Comparison of ENCODE assay signal across 20 cellular contexts in genomic region chr12:108327621-108328371, GRCh38. TPM values are rescaled to one million over a fixed set of nuclear protein-coding genes. Genes with fewer than 3 reads are reported as not detected.
DNase-seq lines count a peak whose midpoint lies in the region; ATAC-seq and TF ChIP-seq lines count a peak whose summit lies in the region.
"Had no signal": no experiment of that assay in that cellular context is flagged by ENCODE, and none has a peak within 500 bp of the region (broad histone marks: within the 10 kb centered on the region; RNA-seq: fewer than 3 reads in every experiment).

No MANE protein-coding gene starts in this region.

- H3K27me3 ChIP-seq in right cardiac atrium (ENCODE audit: control insufficient read depth, insufficient read depth) (no peaks in the 10 kb centered on the region), uterus (no peaks in the 10 kb centered on the region)
- H3K27me3 ChIP-seq: brain microvascular endothelial cell had no signal

- H3K9me3 ChIP-seq in right cardiac atrium (ENCODE audit: control insufficient read depth, low read length) (no peaks in the 10 kb centered on the region), uterus (no peaks in the 10 kb centered on the region)

- ATAC-seq in right cardiac atrium (peak; percentile 89), sciatic nerve (peak; percentile 40)
- ATAC-seq: left colon had no signal

- H3K36me3 ChIP-seq in uterus: no peaks in the 10 kb centered on the region
- H3K36me3 ChIP-seq: brain microvascular endothelial cell had no signal

- TF ChIP-seq CTCF in coronary artery (IDR thresholded peaks at IDR 0.05) (no peak), uterus (IDR thresholded peaks at IDR 0.05) (no peak), foreskin fibroblast (IDR thresholded peaks at IDR 0.05; ENCODE audit: low read depth, low read length) (no peak)

- DNase-seq in coronary artery (ENCODE audit: low spot score) (no peak), right cardiac atrium (peak; percentile 70 to 86 (median 76)), sciatic nerve (ENCODE audit: low spot score) (no peak), uterus (no peak), NOMO-1 treated with DMSO at 0.1 percent for 48 hours (lab: John Stamatoyannopoulos, UW; ENCODE audit: unreplicated experiment) (no peak), foreskin fibroblast (no peak)
- no peak for DNase-seq in activated effector memory CD4-positive, alpha-beta T cell treated with Interleukin-2 at 50 U/mL for 16 hours
- DNase-seq: activated CD4-positive, alpha-beta T cell treated with anti-CD3 and anti-CD28 coated beads for 1 hour; brain microvascular endothelial cell; foreskin melanocyte; Kasumi-1; left colon; NCI-H1092 treated with DMSO at 0.1 percent for 48 hours; NCI-H2107; NCI-H524; stimulated activated CD4-positive, alpha-beta T cell treated with anti-CD3 and anti-CD28 coated beads, Interleukin-2, amount 100 ng/mL, for 48 hours; SW 1271 had no signal

- H3K4me3 ChIP-seq in coronary artery (no peak overlapping the region), right cardiac atrium (ENCODE audit: low read length) (no peak overlapping the region), uterus (no peak overlapping the region), foreskin fibroblast (ENCODE audit: low read depth in 1 of 2, low read length in 2 of 2) (no peak overlapping the region)

- no peak for TF ChIP-seq POLR2A in uterus (IDR thresholded peaks at IDR 0.05)

- intact Hi-C loops in right cardiac atrium (cut with DNase I) (no loop called here), sciatic nerve (cut with DNase I) (no loop called here), uterus (cut with DNase I; ENCODE audit: low total_unique reads) (no loop called here)

- H3K27ac ChIP-seq in coronary artery: peak overlapping the region; percentile 70 to 85
- H3K27ac ChIP-seq in right cardiac atrium (ENCODE audit: low read length): peak overlapping the region; percentile 72
- peak overlapping the region; percentile 53 to 59 for H3K27ac ChIP-seq in uterus
- H3K27ac ChIP-seq: brain microvascular endothelial cell, epithelial cell of prostate, RWPE1 had no signal

- WGBS in right cardiac atrium: 46% methylated on average over 16 of the region's 16 CpGs

- peaks cover 12% of the 10 kb centered on the region for H3K4me1 ChIP-seq in right cardiac atrium (ENCODE audit: control insufficient read depth, insufficient read depth, low read length)
- H3K4me1 ChIP-seq in uterus: no peaks in the 10 kb centered on the region

RNA-seq across cellular contexts. Expression of gene CMKLR1, which starts 11.3 kb away (rescaled TPM):
- total RNA-seq in right cardiac atrium: 10 to 100 TPM in 2 of 4 donors, 1 to 10 TPM in 2; 7.2 to 17.9 (median 9.2) TPM
- 1.6 TPM for polyA plus RNA-seq in right cardiac atrium
- 20.6 TPM for total RNA-seq in sciatic nerve
- total RNA-seq in uterus: 10 to 100 TPM in 2 of 4 donors, 1 to 10 TPM in 2; 8.2 to 27.1 (median 11.5) TPM
- total RNA-seq: activated T-helper 1 cell treated with anti-CD3 and anti-CD28 coated beads, Interleukin-12 subunit alpha, Interleukin-12 subunit beta, Interleukin-2, Interleukin-4 antibody, amounts not matched to agents 30 ng/mL and 10 ng/mL and 1 ng/mL, durations not matched to agents 14 hours and 24 hours and 36 hours had no signal

Comparison
In these comparisons a context has a peak if more than half of its experiments do, and no peak if none do; other contexts are left out.
1. DNase-seq: peak in right cardiac atrium (3 of 3); none in coronary artery (single experiment), sciatic nerve (single experiment), uterus (0 of 2), NOMO-1 treated with DMSO at 0.1 percent for 48 hours (single experiment), foreskin fibroblast (0 of 2) and activated effector memory CD4-positive, alpha-beta T cell treated with Interleukin-2 at 50 U/mL for 16 hours (single experiment).
2. Peak in every context shown above with its lines, with median percentiles within 50 percentile points of each other: H3K27ac ChIP-seq.